In genomic region chrX:74536142-74537010, GRCh38 we compare ENCODE assay signal across 8 cellular contexts.
DNase-seq lines count a peak whose midpoint lies in the region; ATAC-seq and TF ChIP-seq lines count a peak whose summit lies in the region.

No MANE protein-coding gene starts in this region.

- intact Hi-C loops in CD4-positive, alpha-beta T cell (cut with DNase I, micrococcal nuclease), result no loop called here
- intact Hi-C loops in activated T-helper 2 cell treated with anti-CD3 and anti-CD28 coated beads, Interferon-gamma antibody, Interleukin-2, Interleukin-4, amounts not matched to agents 10 μg/mL and 5 μg/mL and 100 μg/mL, durations not matched to agents 14 hours and 24 hours and 36 hours (cut with micrococcal nuclease), result loop anchor here (5.0 kb wide), 1 partner anchor 76 kb away; the partner anchor contains the start of gene RLIM
- intact Hi-C loops in esophagus squamous epithelium (cut with DNase I), result no loop called here
- intact Hi-C loops in mucosa of descending colon (cut with DNase I, micrococcal nuclease), result no loop called here

- peak in 4 of 10 experiments; percentile 4 to 35 (median 10) for DNase-seq in CD4-positive, alpha-beta T cell
- DNase-seq in NOMO-1 treated with dmso at 0.1 percent for 144 hours (lab: John Stamatoyannopoulos, UW; ENCODE audit: unreplicated experiment) (peak; percentile 73), esophagus squamous epithelium (lab: John Stamatoyannopoulos, UW) (peak; percentile 18), mucosa of descending colon (peak; percentile 72 to 86 (median 80)), suprapubic skin (ENCODE audit: low spot score in 2 of 2) (peak; percentile 84 to 90)
- peak; percentile 9 for DNase-seq in activated T-helper 2 cell treated with anti-CD3 and anti-CD28 coated beads, Interferon-gamma antibody, Interleukin-2, Interleukin-4, amounts not matched to agents 10 μg/mL and 5 μg/mL and 100 μg/mL, durations not matched to agents 14 hours and 24 hours and 36 hours (ENCODE audit: low spot score)

- POLR2A ChIA-PET in CD4-positive, alpha-beta T cell (lab: Charles Lee), result no interaction called here

- CTCF ChIA-PET in CD4-positive, alpha-beta T cell (lab: Charles Lee), result no interaction called here

- H3K36me3 Mint-ChIP-seq in CD4-positive, alpha-beta T cell (ENCODE audit: low read depth), result no peaks in the 10 kb centered on the region
- H3K36me3 Mint-ChIP-seq in activated T-helper 2 cell treated with anti-CD3 and anti-CD28 coated beads, Interferon-gamma antibody, Interleukin-2, Interleukin-4, amounts not matched to agents 10 μg/mL and 5 μg/mL and 100 μg/mL, durations not matched to agents 14 hours and 24 hours and 36 hours (ENCODE audit: low read depth), result no peaks in the 10 kb centered on the region

- no peak for TF ChIP-seq EP300 in suprapubic skin (IDR thresholded peaks at IDR 0.05)

- no peaks in the 10 kb centered on the region for H3K36me3 ChIP-seq in esophagus squamous epithelium
- H3K36me3 ChIP-seq in mucosa of descending colon (ENCODE audit: low read depth), result no peaks in the 10 kb centered on the region
- H3K36me3 ChIP-seq in suprapubic skin, result no peaks in the 10 kb centered on the region

- H3K27me3 ChIP-seq in CD4-positive, alpha-beta T cell (ENCODE audit: control insufficient read depth, insufficient read depth, low read length), result no peaks in the 10 kb centered on the region
- H3K27me3 ChIP-seq in esophagus squamous epithelium (no peaks in the 10 kb centered on the region), suprapubic skin (no peaks in the 10 kb centered on the region)

- no peaks in the 10 kb centered on the region for H3K27me3 Mint-ChIP-seq in CD4-positive, alpha-beta T cell
- no peaks in the 10 kb centered on the region for H3K27me3 Mint-ChIP-seq in activated T-helper 2 cell treated with anti-CD3 and anti-CD28 coated beads, Interferon-gamma antibody, Interleukin-2, Interleukin-4, amounts not matched to agents 10 μg/mL and 5 μg/mL and 100 μg/mL, durations not matched to agents 14 hours and 24 hours and 36 hours (ENCODE audit: low read depth)

- TF ChIP-seq POLR2A in esophagus squamous epithelium (IDR thresholded peaks at IDR 0.05) (no peak), suprapubic skin (IDR thresholded peaks at IDR 0.05) (no peak)

- peak overlapping the region; percentile 29 to 66 (median 44) for H3K4me3 ChIP-seq in esophagus squamous epithelium
- no peak overlapping the region for H3K4me3 ChIP-seq in mucosa of descending colon
- peak overlapping the region; percentile 51 for H3K4me3 ChIP-seq in suprapubic skin

- WGBS in esophagus squamous epithelium, 2 donors, result 0 to 47% methylated on average over 1 to 6 of the region's 64 CpGs
- 38% methylated on average over 28 of the region's 64 CpGs for WGBS in suprapubic skin

- H3K4me3 Mint-ChIP-seq in CD4-positive, alpha-beta T cell, result peak overlapping the region; percentile 86
- H3K4me3 Mint-ChIP-seq in activated T-helper 2 cell treated with anti-CD3 and anti-CD28 coated beads, Interferon-gamma antibody, Interleukin-2, Interleukin-4, amounts not matched to agents 10 μg/mL and 5 μg/mL and 100 μg/mL, durations not matched to agents 14 hours and 24 hours and 36 hours (ENCODE audit: low read depth), result peak overlapping the region; percentile 75

- no peaks in the 10 kb centered on the region for H3K9me3 Mint-ChIP-seq in CD4-positive, alpha-beta T cell
- H3K9me3 Mint-ChIP-seq in activated T-helper 2 cell treated with anti-CD3 and anti-CD28 coated beads, Interferon-gamma antibody, Interleukin-2, Interleukin-4, amounts not matched to agents 10 μg/mL and 5 μg/mL and 100 μg/mL, durations not matched to agents 14 hours and 24 hours and 36 hours, result no peaks in the 10 kb centered on the region

- no peaks in the 10 kb centered on the region for H3K9me3 ChIP-seq in CD4-positive, alpha-beta T cell (ENCODE audit: control insufficient read depth, low read length)
- H3K9me3 ChIP-seq in esophagus squamous epithelium (no peaks in the 10 kb centered on the region), mucosa of descending colon (no peaks in the 10 kb centered on the region), suprapubic skin (no peaks in the 10 kb centered on the region)

- no peak overlapping the region for H3K27ac ChIP-seq in CD4-positive, alpha-beta T cell (ENCODE audit: low read depth, low read length)
- H3K27ac ChIP-seq in esophagus squamous epithelium (peak overlapping the region; percentile 67 to 93 (median 82)), suprapubic skin (peak overlapping the region; percentile 71)

- ATAC-seq in CD4-positive, alpha-beta T cell (ENCODE audit: poor library complexity), result peak; percentile 53
- ATAC-seq in GM19372 (IDR thresholded peaks at IDR 0.05; ENCODE audit: low read depth, unreplicated experiment) (peak; percentile 69), HG03460 (IDR thresholded peaks at IDR 0.05; ENCODE audit: unreplicated experiment) (peak; percentile 71), mucosa of descending colon (peak; percentile 84)

- no peak for TF ChIP-seq CTCF in CD4-positive, alpha-beta T cell (IDR thresholded peaks at IDR 0.05)
- TF ChIP-seq CTCF in esophagus squamous epithelium (IDR thresholded peaks at IDR 0.05) (peak in 5 of 6 experiments; percentile 5 to 44 (median 32)), mucosa of descending colon (IDR thresholded peaks at IDR 0.05) (no peak), suprapubic skin (IDR thresholded peaks at IDR 0.05) (peak in 1 of 2 donors; percentile 35)

- H3K27ac Mint-ChIP-seq in CD4-positive, alpha-beta T cell, result peak overlapping the region; percentile 78
- H3K27ac Mint-ChIP-seq in activated T-helper 2 cell treated with anti-CD3 and anti-CD28 coated beads, Interferon-gamma antibody, Interleukin-2, Interleukin-4, amounts not matched to agents 10 μg/mL and 5 μg/mL and 100 μg/mL, durations not matched to agents 14 hours and 24 hours and 36 hours, result peak overlapping the region; percentile 82

- peaks cover 12% of the 10 kb centered on the region for H3K4me1 Mint-ChIP-seq in CD4-positive, alpha-beta T cell (ENCODE audit: low read depth)
- peaks cover 30% of the 10 kb centered on the region for H3K4me1 Mint-ChIP-seq in activated T-helper 2 cell treated with anti-CD3 and anti-CD28 coated beads, Interferon-gamma antibody, Interleukin-2, Interleukin-4, amounts not matched to agents 10 μg/mL and 5 μg/mL and 100 μg/mL, durations not matched to agents 14 hours and 24 hours and 36 hours (ENCODE audit: low read depth)

- H3K4me1 ChIP-seq in esophagus squamous epithelium (peaks cover 0 to 25% (median 0%) of the 10 kb centered on the region in 3 donors), mucosa of descending colon (ENCODE audit: low read depth) (peaks cover 3% of the 10 kb centered on the region), suprapubic skin (peaks cover 7% of the 10 kb centered on the region)

Comparison
In these comparisons a context has a peak if more than half of its experiments do, and no peak if none do; other contexts are left out.
1. CTCF ChIP-seq: peak in esophagus squamous epithelium (5 of 6); none in CD4-positive, alpha-beta T cell (single experiment) and mucosa of descending colon (single experiment).
2. Peak in every context shown above with its lines, with median percentiles within 50 percentile points of each other: ATAC-seq.